ENCODE assay signal across 1 cellular context in the genomic region with DNA sequence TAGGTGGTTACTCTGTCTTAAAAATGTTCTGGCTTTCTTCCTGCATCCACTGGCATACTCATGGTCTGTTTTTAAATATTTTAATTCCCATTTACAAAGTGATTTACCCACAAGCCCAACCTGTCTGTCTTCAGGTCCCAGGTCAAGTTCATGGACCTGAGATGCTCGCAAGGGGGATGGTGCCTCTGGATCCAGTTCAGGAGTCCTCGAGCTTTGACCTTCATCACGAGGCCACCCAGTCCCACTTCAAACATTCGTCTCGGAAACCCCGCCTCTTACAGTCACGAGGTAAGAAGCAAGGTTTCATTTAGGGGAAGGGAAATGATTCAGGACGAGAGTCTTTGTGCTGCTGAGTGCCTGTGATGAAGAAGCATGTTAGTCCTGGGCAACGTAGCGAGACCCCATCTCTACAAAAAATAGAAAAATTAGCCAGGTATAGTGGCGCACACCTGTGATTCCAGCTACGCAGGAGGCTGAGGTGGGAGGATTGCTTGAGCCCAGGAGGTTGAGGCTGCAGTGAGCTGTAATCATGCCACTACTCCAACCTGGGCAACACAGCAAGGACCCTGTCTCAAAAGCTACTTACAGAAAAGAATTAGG.
TF ChIP-seq lines count a peak whose summit lies in the region.

No MANE protein-coding gene starts in this region.

TF ChIP-seq in HepG2, 621 proteins besides CTCF, POLR2A, EP300 and RAD21 (continued from another document and continues in another):
- TF ChIP-seq, protein P1, sequence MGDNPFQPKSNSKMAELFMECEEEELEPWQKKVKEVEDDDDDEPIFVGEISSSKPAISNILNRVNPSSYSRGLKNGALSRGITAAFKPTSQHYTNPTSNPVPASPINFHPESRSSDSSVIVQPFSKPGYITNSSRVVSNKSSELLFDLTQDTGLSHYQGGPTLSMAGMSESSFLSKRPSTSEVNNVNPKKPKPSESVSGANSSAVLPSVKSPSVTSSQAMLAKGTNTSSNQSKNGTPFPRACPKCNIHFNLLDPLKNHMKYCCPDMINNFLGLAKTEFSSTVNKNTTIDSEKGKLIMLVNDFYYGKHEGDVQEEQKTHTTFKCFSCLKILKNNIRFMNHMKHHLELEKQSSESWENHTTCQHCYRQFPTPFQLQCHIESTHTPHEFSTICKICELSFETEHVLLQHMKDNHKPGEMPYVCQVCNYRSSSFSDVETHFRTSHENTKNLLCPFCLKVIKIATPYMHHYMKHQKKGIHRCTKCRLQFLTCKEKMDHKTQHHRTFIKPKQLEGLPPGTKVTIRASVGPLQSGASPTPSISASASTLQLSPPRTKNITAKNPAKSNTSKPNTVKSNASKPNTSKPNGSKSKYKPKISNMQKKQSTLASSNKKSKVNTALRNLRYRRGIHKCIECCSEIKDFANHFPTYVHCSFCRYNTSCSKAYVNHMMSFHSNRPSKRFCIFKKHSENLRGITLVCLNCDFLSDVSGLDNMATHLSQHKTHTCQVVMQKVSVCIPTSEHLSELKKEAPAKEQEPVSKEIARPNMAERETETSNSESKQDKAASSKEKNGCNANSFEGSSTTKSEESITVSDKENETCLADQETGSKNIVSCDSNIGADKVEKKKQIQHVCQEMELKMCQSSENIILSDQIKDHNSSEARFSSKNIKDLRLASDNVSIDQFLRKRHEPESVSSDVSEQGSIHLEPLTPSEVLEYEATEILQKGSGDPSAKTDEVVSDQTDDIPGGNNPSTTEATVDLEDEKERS (CRISPR knock-in tag; IDR thresholded peaks at IDR 0.05), result peak; percentile 41; the same call in 1 of the 2 replicates
- TF ChIP-seq, protein P2, sequence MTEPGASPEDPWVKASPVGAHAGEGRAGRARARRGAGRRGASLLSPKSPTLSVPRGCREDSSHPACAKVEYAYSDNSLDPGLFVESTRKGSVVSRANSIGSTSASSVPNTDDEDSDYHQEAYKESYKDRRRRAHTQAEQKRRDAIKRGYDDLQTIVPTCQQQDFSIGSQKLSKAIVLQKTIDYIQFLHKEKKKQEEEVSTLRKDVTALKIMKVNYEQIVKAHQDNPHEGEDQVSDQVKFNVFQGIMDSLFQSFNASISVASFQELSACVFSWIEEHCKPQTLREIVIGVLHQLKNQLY (CRISPR knock-in tag; IDR thresholded peaks at IDR 0.05), result peak; percentile 82
- peak; percentile 24; the same call in 1 of the 2 replicates for TF ChIP-seq KAT8 (CRISPR knock-in tag; IDR thresholded peaks at IDR 0.05)
- no peak for TF ChIP-seq ZNF468 (CRISPR knock-in tag; IDR thresholded peaks at IDR 0.05)
- TF ChIP-seq, protein P3, sequence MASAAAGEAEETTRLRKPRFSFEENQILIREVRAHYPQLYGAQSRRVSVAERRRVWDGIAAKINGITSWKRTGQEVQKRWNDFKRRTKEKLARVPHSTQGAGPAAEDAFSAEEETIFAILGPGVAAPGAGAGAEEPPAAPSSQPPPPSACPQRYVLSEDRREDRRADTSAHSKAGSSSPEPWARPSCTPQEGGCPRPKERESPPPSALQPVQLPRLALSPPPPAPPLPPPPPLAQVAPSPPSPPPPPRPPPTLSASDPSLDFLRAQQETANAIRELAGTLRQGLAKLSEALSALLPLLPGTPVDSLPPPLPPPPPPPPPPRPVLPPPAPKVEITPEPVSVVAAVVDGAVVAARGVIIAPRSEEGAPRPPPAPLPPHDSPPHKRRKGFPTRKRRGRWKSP (CRISPR knock-in tag; IDR thresholded peaks at IDR 0.05), result peak; percentile 39; the same call in 1 of the 2 replicates
- TF ChIP-seq NFE2L2 (IDR thresholded peaks at IDR 0.05; ENCODE audit: low read length), result no peak
- TF ChIP-seq MLLT10 (CRISPR knock-in tag; IDR thresholded peaks at IDR 0.05), result no peak
- no peak for TF ChIP-seq RBM39 (IDR thresholded peaks at IDR 0.05; ENCODE audit: low read depth, low read length, poor library complexity, severe bottlenecking)
- TF ChIP-seq GFI1 (CRISPR knock-in tag; IDR thresholded peaks at IDR 0.05; ENCODE audit: borderline replicate concordance), result no peak; the same call in 1 of the 2 replicates
- TF ChIP-seq SPEN (CRISPR knock-in tag; IDR thresholded peaks at IDR 0.05; ENCODE audit: low read depth), result no peak
- TF ChIP-seq SCMH1 (CRISPR knock-in tag; IDR thresholded peaks at IDR 0.05; ENCODE audit: borderline replicate concordance), result no peak
- TF ChIP-seq ZNF496 (CRISPR knock-in tag; IDR thresholded peaks at IDR 0.05; ENCODE audit: insufficient replicate concordance), result no peak
- no peak for TF ChIP-seq PHF21A (CRISPR knock-in tag; IDR thresholded peaks at IDR 0.05)
- no peak for TF ChIP-seq ZNF160 (CRISPR knock-in tag; IDR thresholded peaks at IDR 0.05)
- TF ChIP-seq SMYD3 (CRISPR knock-in tag; IDR thresholded peaks at IDR 0.05), result 0 out of 2 replicates have a peak, but pooled peaks have one; percentile 27
- TF ChIP-seq ZNF30 (CRISPR knock-in tag; IDR thresholded peaks at IDR 0.05), result no peak
- TF ChIP-seq, protein P4, sequence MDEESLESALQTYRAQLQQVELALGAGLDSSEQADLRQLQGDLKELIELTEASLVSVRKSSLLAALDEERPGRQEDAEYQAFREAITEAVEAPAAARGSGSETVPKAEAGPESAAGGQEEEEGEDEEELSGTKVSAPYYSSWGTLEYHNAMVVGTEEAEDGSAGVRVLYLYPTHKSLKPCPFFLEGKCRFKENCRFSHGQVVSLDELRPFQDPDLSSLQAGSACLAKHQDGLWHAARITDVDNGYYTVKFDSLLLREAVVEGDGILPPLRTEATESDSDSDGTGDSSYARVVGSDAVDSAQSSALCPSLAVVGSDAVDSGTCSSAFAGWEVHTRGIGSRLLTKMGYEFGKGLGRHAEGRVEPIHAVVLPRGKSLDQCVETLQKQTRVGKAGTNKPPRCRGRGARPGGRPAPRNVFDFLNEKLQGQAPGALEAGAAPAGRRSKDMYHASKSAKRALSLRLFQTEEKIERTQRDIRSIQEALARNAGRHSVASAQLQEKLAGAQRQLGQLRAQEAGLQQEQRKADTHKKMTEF (CRISPR knock-in tag; IDR thresholded peaks at IDR 0.05), result peak; percentile 52; the same call in 1 of the 2 replicates
- TF ChIP-seq KDM4B (CRISPR knock-in tag; IDR thresholded peaks at IDR 0.05), result no peak
- TF ChIP-seq ZC3H4 (CRISPR knock-in tag; IDR thresholded peaks at IDR 0.05; ENCODE audit: borderline replicate concordance), result no peak
- TF ChIP-seq HOXA5 (CRISPR knock-in tag; IDR thresholded peaks at IDR 0.05), result no peak
- no peak for TF ChIP-seq NFKB2 (CRISPR knock-in tag; IDR thresholded peaks at IDR 0.05; ENCODE audit: borderline replicate concordance)
- TF ChIP-seq SMC3 (IDR thresholded peaks at IDR 0.05; ENCODE audit: low read length), result no peak; the same call in 1 of the 2 replicates
- no peak for TF ChIP-seq EZH2 (conservative IDR thresholded peaks at IDR 0.05; ENCODE audit: low read depth, low read length)
- no peak for TF ChIP-seq BRD4 (CRISPR knock-in tag; IDR thresholded peaks at IDR 0.05)
- TF ChIP-seq MTF2 (CRISPR knock-in tag; IDR thresholded peaks at IDR 0.05; ENCODE audit: borderline replicate concordance), result no peak
- TF ChIP-seq HOXA9 (CRISPR knock-in tag; IDR thresholded peaks at IDR 0.05; ENCODE audit: borderline replicate concordance), result no peak
- TF ChIP-seq ZNF773 (CRISPR knock-in tag; IDR thresholded peaks at IDR 0.05; ENCODE audit: borderline replicate concordance), result no peak
- no peak for TF ChIP-seq ZNF3 (CRISPR knock-in tag; IDR thresholded peaks at IDR 0.05)
- no peak for TF ChIP-seq NONO (IDR thresholded peaks at IDR 0.05)
- no peak for TF ChIP-seq NONO (CRISPR knock-in tag; conservative IDR thresholded peaks at IDR 0.05)
- 0 out of 2 replicates have a peak, but pooled peaks have one; percentile 28 for TF ChIP-seq SOX13 (IDR thresholded peaks at IDR 0.05)
- peak in 1 of 2 experiments; percentile 72; a peak in 2 of 4 replicates for TF ChIP-seq SOX13 (CRISPR knock-in tag; conservative IDR thresholded peaks at IDR 0.05 in 1 of 2, IDR thresholded peaks at IDR 0.05 in 1 of 2)
- peak; percentile 66; the same call in 1 of the 2 replicates for TF ChIP-seq MIER3 (CRISPR knock-in tag; IDR thresholded peaks at IDR 0.05; ENCODE audit: borderline replicate concordance)
- TF ChIP-seq MIXL1 (CRISPR knock-in tag; IDR thresholded peaks at IDR 0.05), result peak; percentile 58; the same call in 1 of the 2 replicates
- no peak for TF ChIP-seq RFX3 (CRISPR knock-in tag; IDR thresholded peaks at IDR 0.05)
- no peak for TF ChIP-seq ZNF557 (CRISPR knock-in tag; IDR thresholded peaks at IDR 0.05)
- TF ChIP-seq, protein P5, sequence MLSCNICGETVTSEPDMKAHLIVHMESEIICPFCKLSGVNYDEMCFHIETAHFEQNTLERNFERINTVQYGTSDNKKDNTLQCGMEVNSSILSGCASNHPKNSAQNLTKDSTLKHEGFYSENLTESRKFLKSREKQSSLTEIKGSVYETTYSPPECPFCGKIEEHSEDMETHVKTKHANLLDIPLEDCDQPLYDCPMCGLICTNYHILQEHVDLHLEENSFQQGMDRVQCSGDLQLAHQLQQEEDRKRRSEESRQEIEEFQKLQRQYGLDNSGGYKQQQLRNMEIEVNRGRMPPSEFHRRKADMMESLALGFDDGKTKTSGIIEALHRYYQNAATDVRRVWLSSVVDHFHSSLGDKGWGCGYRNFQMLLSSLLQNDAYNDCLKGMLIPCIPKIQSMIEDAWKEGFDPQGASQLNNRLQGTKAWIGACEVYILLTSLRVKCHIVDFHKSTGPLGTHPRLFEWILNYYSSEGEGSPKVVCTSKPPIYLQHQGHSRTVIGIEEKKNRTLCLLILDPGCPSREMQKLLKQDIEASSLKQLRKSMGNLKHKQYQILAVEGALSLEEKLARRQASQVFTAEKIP (CRISPR knock-in tag; IDR thresholded peaks at IDR 0.05; ENCODE audit: borderline replicate concordance), result no peak
- peak; percentile 99 for TF ChIP-seq ZNF205 (CRISPR knock-in tag; IDR thresholded peaks at IDR 0.05)
- no peak for TF ChIP-seq MAF1 (CRISPR knock-in tag; IDR thresholded peaks at IDR 0.05; ENCODE audit: borderline replicate concordance)
- no peak for TF ChIP-seq ARNT (IDR thresholded peaks at IDR 0.05)
- TF ChIP-seq, protein P6, sequence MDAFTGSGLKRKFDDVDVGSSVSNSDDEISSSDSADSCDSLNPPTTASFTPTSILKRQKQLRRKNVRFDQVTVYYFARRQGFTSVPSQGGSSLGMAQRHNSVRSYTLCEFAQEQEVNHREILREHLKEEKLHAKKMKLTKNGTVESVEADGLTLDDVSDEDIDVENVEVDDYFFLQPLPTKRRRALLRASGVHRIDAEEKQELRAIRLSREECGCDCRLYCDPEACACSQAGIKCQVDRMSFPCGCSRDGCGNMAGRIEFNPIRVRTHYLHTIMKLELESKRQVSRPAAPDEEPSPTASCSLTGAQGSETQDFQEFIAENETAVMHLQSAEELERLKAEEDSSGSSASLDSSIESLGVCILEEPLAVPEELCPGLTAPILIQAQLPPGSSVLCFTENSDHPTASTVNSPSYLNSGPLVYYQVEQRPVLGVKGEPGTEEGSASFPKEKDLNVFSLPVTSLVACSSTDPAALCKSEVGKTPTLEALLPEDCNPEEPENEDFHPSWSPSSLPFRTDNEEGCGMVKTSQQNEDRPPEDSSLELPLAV (CRISPR knock-in tag; conservative IDR thresholded peaks at IDR 0.05; ENCODE audit: low read depth), result no peak
- TF ChIP-seq ZNF792 (CRISPR knock-in tag; IDR thresholded peaks at IDR 0.05), result no peak
- peak; percentile 38 for TF ChIP-seq TEAD3 (CRISPR knock-in tag; optimal IDR thresholded peaks at IDR 0.05; ENCODE audit: borderline replicate concordance)
- TF ChIP-seq ZNF331 (CRISPR knock-in tag; IDR thresholded peaks at IDR 0.05), result 0 out of 2 replicates have a peak, but pooled peaks have one; percentile 28
- peak; percentile 36; the same call in 1 of the 2 replicates for TF ChIP-seq ZNF143 (CRISPR knock-in tag; IDR thresholded peaks at IDR 0.05)
- TF ChIP-seq, protein P7, sequence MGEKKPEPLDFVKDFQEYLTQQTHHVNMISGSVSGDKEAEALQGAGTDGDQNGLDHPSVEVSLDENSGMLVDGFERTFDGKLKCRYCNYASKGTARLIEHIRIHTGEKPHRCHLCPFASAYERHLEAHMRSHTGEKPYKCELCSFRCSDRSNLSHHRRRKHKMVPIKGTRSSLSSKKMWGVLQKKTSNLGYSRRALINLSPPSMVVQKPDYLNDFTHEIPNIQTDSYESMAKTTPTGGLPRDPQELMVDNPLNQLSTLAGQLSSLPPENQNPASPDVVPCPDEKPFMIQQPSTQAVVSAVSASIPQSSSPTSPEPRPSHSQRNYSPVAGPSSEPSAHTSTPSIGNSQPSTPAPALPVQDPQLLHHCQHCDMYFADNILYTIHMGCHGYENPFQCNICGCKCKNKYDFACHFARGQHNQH (CRISPR knock-in tag; IDR thresholded peaks at IDR 0.05), result 0 out of 2 replicates have a peak, but pooled peaks have one; percentile 35
- TF ChIP-seq WIZ (CRISPR knock-in tag; IDR thresholded peaks at IDR 0.05), result no peak
- TF ChIP-seq ZNF564 (CRISPR knock-in tag; IDR thresholded peaks at IDR 0.05), result no peak
- TF ChIP-seq, protein P8, sequence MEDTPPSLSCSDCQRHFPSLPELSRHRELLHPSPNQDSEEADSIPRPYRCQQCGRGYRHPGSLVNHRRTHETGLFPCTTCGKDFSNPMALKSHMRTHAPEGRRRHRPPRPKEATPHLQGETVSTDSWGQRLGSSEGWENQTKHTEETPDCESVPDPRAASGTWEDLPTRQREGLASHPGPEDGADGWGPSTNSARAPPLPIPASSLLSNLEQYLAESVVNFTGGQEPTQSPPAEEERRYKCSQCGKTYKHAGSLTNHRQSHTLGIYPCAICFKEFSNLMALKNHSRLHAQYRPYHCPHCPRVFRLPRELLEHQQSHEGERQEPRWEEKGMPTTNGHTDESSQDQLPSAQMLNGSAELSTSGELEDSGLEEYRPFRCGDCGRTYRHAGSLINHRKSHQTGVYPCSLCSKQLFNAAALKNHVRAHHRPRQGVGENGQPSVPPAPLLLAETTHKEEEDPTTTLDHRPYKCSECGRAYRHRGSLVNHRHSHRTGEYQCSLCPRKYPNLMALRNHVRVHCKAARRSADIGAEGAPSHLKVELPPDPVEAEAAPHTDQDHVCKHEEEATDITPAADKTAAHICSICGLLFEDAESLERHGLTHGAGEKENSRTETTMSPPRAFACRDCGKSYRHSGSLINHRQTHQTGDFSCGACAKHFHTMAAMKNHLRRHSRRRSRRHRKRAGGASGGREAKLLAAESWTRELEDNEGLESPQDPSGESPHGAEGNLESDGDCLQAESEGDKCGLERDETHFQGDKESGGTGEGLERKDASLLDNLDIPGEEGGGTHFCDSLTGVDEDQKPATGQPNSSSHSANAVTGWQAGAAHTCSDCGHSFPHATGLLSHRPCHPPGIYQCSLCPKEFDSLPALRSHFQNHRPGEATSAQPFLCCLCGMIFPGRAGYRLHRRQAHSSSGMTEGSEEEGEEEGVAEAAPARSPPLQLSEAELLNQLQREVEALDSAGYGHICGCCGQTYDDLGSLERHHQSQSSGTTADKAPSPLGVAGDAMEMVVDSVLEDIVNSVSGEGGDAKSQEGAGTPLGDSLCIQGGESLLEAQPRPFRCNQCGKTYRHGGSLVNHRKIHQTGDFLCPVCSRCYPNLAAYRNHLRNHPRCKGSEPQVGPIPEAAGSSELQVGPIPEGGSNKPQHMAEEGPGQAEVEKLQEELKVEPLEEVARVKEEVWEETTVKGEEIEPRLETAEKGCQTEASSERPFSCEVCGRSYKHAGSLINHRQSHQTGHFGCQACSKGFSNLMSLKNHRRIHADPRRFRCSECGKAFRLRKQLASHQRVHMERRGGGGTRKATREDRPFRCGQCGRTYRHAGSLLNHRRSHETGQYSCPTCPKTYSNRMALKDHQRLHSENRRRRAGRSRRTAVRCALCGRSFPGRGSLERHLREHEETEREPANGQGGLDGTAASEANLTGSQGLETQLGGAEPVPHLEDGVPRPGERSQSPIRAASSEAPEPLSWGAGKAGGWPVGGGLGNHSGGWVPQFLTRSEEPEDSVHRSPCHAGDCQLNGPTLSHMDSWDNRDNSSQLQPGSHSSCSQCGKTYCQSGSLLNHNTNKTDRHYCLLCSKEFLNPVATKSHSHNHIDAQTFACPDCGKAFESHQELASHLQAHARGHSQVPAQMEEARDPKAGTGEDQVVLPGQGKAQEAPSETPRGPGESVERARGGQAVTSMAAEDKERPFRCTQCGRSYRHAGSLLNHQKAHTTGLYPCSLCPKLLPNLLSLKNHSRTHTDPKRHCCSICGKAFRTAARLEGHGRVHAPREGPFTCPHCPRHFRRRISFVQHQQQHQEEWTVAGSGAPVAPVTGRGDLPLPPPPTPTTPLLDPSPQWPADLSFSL (CRISPR knock-in tag; IDR thresholded peaks at IDR 0.05), result no peak
- no peak for TF ChIP-seq ISX (CRISPR knock-in tag; conservative IDR thresholded peaks at IDR 0.05)
